ENCODE assay signal across 16 cellular contexts in the genomic region with DNA sequence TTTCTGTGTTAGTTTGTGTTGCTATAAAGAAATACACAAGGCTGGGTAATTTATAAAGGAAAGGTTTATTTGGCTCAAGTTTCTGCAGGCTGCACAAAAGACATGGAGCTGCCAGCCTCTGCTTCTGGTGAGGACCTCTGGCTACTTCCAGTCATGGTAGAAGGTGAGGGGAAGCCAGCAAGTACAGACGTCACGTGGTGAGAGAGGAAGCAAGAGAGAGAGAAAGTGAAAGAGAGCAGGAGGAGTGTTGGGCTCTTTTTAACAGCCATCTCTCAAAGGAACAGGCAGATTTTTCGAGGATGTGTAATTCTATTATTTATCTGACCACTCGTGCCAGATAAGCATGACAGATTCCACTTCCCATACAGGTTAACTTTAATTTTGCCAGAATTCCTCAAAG.
DNase-seq lines count a peak whose midpoint lies in the region; ATAC-seq and TF ChIP-seq lines count a peak whose summit lies in the region.
"Had no signal": no experiment of that assay in that cellular context is flagged by ENCODE, and none has a peak within 500 bp of the region (broad histone marks: within the 10 kb centered on the region; RNA-seq: fewer than 3 reads in every experiment).

No MANE protein-coding gene starts in this region.

- no peak overlapping the region for H3K27ac ChIP-seq in neural progenitor cell
- H3K27ac ChIP-seq: lower lobe of right lung, prostate gland, tibial nerve had no signal

- peak overlapping the region; percentile 17 for H2AFZ ChIP-seq in neural progenitor cell (replicated peaks)

- no peak overlapping the region for H3K4me3 Mint-ChIP-seq in neural progenitor cell
- H3K4me3 Mint-ChIP-seq: activated CD4-positive, alpha-beta memory T cell treated with anti-CD3 and anti-CD28 coated beads, Interleukin-2, amount 10 ng/mL, durations not matched to agents 7 days and 5 days; activated naive CD8-positive, alpha-beta T cell treated with anti-CD3 and anti-CD28 coated beads for 36 hours had no signal

- H3K27ac Mint-ChIP-seq in neural progenitor cell: no peak overlapping the region
- H3K27ac Mint-ChIP-seq: activated CD4-positive, alpha-beta memory T cell treated with anti-CD3 and anti-CD28 coated beads, Interleukin-2, amount 10 ng/mL, durations not matched to agents 7 days and 5 days; activated naive CD8-positive, alpha-beta T cell treated with anti-CD3 and anti-CD28 coated beads for 36 hours had no signal

- H3K27me3 ChIP-seq in neural progenitor cell: no peaks in the 10 kb centered on the region
- H3K27me3 ChIP-seq: tibial nerve had no signal

- H3K4me3 ChIP-seq in neural progenitor cell: no peak overlapping the region
- H3K4me3 ChIP-seq: lower lobe of right lung, prostate gland, tibial nerve had no signal

- H3K9me3 Mint-ChIP-seq in neural progenitor cell: no peaks in the 10 kb centered on the region
- H3K9me3 Mint-ChIP-seq: activated CD4-positive, alpha-beta memory T cell treated with anti-CD3 and anti-CD28 coated beads, Interleukin-2, amount 10 ng/mL, durations not matched to agents 7 days and 5 days had no signal

- H4K20me1 ChIP-seq in neural progenitor cell (ENCODE audit: low read depth): no peaks in the 10 kb centered on the region

- no peaks in the 10 kb centered on the region for H3K79me2 ChIP-seq in neural progenitor cell (ENCODE audit: low read depth)

- no peaks in the 10 kb centered on the region for H3K27me3 Mint-ChIP-seq in neural progenitor cell (ENCODE audit: insufficient read depth, low read depth)
- H3K27me3 Mint-ChIP-seq: activated CD4-positive, alpha-beta memory T cell treated with anti-CD3 and anti-CD28 coated beads, Interleukin-2, amount 10 ng/mL, durations not matched to agents 7 days and 5 days; activated naive CD8-positive, alpha-beta T cell treated with anti-CD3 and anti-CD28 coated beads for 36 hours had no signal

- H3K4me2 ChIP-seq in neural progenitor cell: no peak overlapping the region

- H3F3A ChIP-seq in neural progenitor cell (ENCODE audit: low read depth): no peaks in the 10 kb centered on the region

- no peaks in the 10 kb centered on the region for H3K36me3 ChIP-seq in neural progenitor cell
- H3K36me3 ChIP-seq: lower lobe of right lung, prostate gland, tibial nerve had no signal

- H3K9me3 ChIP-seq in neural progenitor cell (ENCODE audit: low read depth): no peaks in the 10 kb centered on the region
- H3K9me3 ChIP-seq: lower lobe of right lung, prostate gland, tibial nerve had no signal

- H3K4me1 Mint-ChIP-seq in neural progenitor cell: peaks cover 12% of the 10 kb centered on the region
- H3K4me1 Mint-ChIP-seq: activated CD4-positive, alpha-beta memory T cell treated with anti-CD3 and anti-CD28 coated beads, Interleukin-2, amount 10 ng/mL, durations not matched to agents 7 days and 5 days; activated naive CD8-positive, alpha-beta T cell treated with anti-CD3 and anti-CD28 coated beads for 36 hours had no signal

- peak; percentile 85 for ATAC-seq in GM18867 (IDR thresholded peaks at IDR 0.05; ENCODE audit: unreplicated experiment)
- ATAC-seq in HG02759 (IDR thresholded peaks at IDR 0.05; ENCODE audit: unreplicated experiment): peak; percentile 80
- no peak for ATAC-seq in GM21528 (IDR thresholded peaks at IDR 0.05; ENCODE audit: low FRiP score, unreplicated experiment)
- ATAC-seq: HCT116, lower lobe of right lung had no signal

- no peaks in the 10 kb centered on the region for H3K4me1 ChIP-seq in neural progenitor cell
- H3K4me1 ChIP-seq: lower lobe of right lung, prostate gland, tibial nerve had no signal

- TF ChIP-seq CTCF in neural progenitor cell (IDR thresholded peaks at IDR 0.05): no peak

- peak; percentile 81 for DNase-seq in NOMO-1 treated with DMSO at 0.1 percent for 48 hours (lab: John Stamatoyannopoulos, UW; ENCODE audit: unreplicated experiment)
- no peak for DNase-seq in neural progenitor cell (ENCODE audit: low spot score)
- DNase-seq in activated CD4-positive, alpha-beta T cell treated with anti-CD3 and anti-CD28 coated beads for 4 hours: no peak
- no peak for DNase-seq in NCI-H82 (lab: John Stamatoyannopoulos, UW)
- DNase-seq in NCI-H2196 (lab: John Stamatoyannopoulos, UW; ENCODE audit: unreplicated experiment): no peak
- DNase-seq: activated CD4-positive, alpha-beta memory T cell treated with anti-CD3 and anti-CD28 coated beads, Interleukin-2, amount 10 ng/mL, durations not matched to agents 7 days and 5 days; activated naive CD8-positive, alpha-beta T cell treated with anti-CD3 and anti-CD28 coated beads for 36 hours; cortex of kidney; lower lobe of right lung; NCI-H187 had no signal

- H3K36me3 Mint-ChIP-seq in neural progenitor cell: no peaks in the 10 kb centered on the region
- H3K36me3 Mint-ChIP-seq: activated naive CD8-positive, alpha-beta T cell treated with anti-CD3 and anti-CD28 coated beads for 36 hours had no signal

- H3K9ac ChIP-seq in neural progenitor cell: no peak overlapping the region
